1 cellular context compared by ENCODE assay signal in the genomic region with DNA sequence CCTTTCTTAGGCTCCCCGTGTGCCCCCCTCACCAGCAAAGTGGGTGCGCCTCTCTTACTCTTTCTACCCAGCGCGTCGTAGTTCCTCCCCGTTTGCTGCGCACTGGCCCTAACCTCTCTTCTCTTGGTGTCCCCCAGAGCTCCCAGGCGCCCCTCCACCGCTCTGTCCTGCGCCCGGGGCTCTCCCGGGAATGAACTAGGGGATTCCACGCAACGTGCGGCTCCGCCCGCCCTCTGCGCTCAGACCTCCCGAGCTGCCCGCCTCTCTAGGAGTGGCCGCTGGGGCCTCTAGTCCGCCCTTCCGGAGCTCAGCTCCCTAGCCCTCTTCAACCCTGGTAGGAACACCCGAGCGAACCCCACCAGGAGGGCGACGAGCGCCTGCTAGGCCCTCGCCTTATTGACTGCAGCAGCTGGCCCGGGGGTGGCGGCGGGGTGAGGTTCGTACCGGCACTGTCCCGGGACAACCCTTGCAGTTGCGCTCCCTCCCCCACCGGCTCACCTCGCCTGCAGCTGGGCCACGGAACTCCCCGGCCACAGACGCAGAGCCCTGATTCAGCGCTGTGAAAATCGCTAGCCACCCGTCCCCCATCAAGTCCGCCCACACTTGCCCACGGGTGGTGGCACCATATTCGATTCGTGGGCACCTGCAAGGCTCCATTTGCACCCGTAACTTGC.
TF ChIP-seq lines count a peak whose summit lies in the region.

No MANE protein-coding gene starts in this region.

TF ChIP-seq in HepG2, 621 proteins besides CTCF, POLR2A, EP300 and RAD21 (continued from another document):
- TF ChIP-seq, protein P1, sequence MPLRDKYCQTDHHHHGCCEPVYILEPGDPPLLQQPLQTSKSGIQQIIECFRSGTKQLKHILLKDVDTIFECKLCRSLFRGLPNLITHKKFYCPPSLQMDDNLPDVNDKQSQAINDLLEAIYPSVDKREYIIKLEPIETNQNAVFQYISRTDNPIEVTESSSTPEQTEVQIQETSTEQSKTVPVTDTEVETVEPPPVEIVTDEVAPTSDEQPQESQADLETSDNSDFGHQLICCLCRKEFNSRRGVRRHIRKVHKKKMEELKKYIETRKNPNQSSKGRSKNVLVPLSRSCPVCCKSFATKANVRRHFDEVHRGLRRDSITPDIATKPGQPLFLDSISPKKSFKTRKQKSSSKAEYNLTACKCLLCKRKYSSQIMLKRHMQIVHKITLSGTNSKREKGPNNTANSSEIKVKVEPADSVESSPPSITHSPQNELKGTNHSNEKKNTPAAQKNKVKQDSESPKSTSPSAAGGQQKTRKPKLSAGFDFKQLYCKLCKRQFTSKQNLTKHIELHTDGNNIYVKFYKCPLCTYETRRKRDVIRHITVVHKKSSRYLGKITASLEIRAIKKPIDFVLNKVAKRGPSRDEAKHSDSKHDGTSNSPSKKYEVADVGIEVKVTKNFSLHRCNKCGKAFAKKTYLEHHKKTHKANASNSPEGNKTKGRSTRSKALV (CRISPR knock-in tag; IDR thresholded peaks at IDR 0.05), result peak; percentile 80; the same call in 1 of the 2 replicates
- TF ChIP-seq GABPB1 (CRISPR knock-in tag; IDR thresholded peaks at IDR 0.05), result 0 out of 2 replicates have a peak, but pooled peaks have one; percentile 24
